In genomic region chr22:41478891-41479521, GRCh38 we compare ENCODE assay signal across 11 cellular contexts. TPM values are rescaled to one million over a fixed set of nuclear protein-coding genes. Genes with fewer than 3 reads are reported as not detected.
DNase-seq lines count a peak whose midpoint lies in the region; ATAC-seq and TF ChIP-seq lines count a peak whose summit lies in the region.
"Had no signal": no experiment of that assay in that cellular context is flagged by ENCODE, and none has a peak within 500 bp of the region (broad histone marks: within the 10 kb centered on the region; RNA-seq: fewer than 3 reads in every experiment).

No MANE protein-coding gene starts in this region.

- peaks cover 35% of the 10 kb centered on the region for H3K4me1 Mint-ChIP-seq in activated T-cell treated with anti-CD3 and anti-CD28 coated beads, Interleukin-2, amount 50 U/mL, for 72 hours (ENCODE audit: low read depth)

- WGBS in adrenal gland, 4 donors: 40 to 54% (median 43%) methylated on average over 6 to 7 of the region's 7 CpGs
- 56% methylated on average over 7 of the region's 7 CpGs for WGBS in liver
- 37 to 47% methylated on average over 7 of the region's 7 CpGs for WGBS in tibial nerve, 2 donors

- no peak overlapping the region for H3K4me3 Mint-ChIP-seq in activated T-cell treated with anti-CD3 and anti-CD28 coated beads, Interleukin-2, amount 50 U/mL, for 72 hours

- H3K27me3 ChIP-seq in adrenal gland (no peaks in the 10 kb centered on the region), liver (ENCODE audit: control insufficient read depth in 4 of 4, insufficient read depth in 4 of 4, low read length in 3 of 4) (no peaks in the 10 kb centered on the region), tibial nerve (no peaks in the 10 kb centered on the region), H7 (ENCODE audit: control insufficient read depth, insufficient read depth, low read length) (no peaks in the 10 kb centered on the region)

- H3K27ac Mint-ChIP-seq in activated T-cell treated with anti-CD3 and anti-CD28 coated beads, Interleukin-2, amount 50 U/mL, for 72 hours: no peak overlapping the region

- peaks cover 0 to under 1% of the 10 kb centered on the region in 2 donors for H3K36me3 Mint-ChIP-seq in activated T-cell treated with anti-CD3 and anti-CD28 coated beads, Interleukin-2, amount 50 U/mL, for 72 hours (ENCODE audit: insufficient read depth in 2 of 2)

- H3K4me3 ChIP-seq in adrenal gland: no peak overlapping the region
- H3K4me3 ChIP-seq in liver (ENCODE audit: low read depth in 1 of 3, low read length in 3 of 3): no peak overlapping the region
- no peak overlapping the region for H3K4me3 ChIP-seq in tibial nerve
- no peak overlapping the region for H3K4me3 ChIP-seq in H7 (ENCODE audit: insufficient read depth, low read depth, low read length)

- H3K9ac ChIP-seq in liver (ENCODE audit: low read depth in 1 of 2, low read length in 2 of 2): no peak overlapping the region

- intact Hi-C loops in adrenal gland (cut with DNase I): no loop called here

- peak; percentile 10 to 90 for TF ChIP-seq EP300 in tibial nerve (IDR thresholded peaks at IDR 0.05)

- H3K36me3 ChIP-seq in adrenal gland (replicated peaks in 1 of 2) (peaks cover 0 to 5% of the 10 kb centered on the region in 2 donors), liver (ENCODE audit: control insufficient read depth in 4 of 4, insufficient read depth in 3 of 4, low read depth in 1 of 4, low read length in 3 of 4) (peaks cover 0 to 2% (median 0%) of the 10 kb centered on the region in 4 donors), tibial nerve (no peaks in the 10 kb centered on the region), H7 (replicated peaks; ENCODE audit: control insufficient read depth, insufficient read depth, low read length) (no peaks in the 10 kb centered on the region)

- H3K27me3 Mint-ChIP-seq in activated T-cell treated with anti-CD3 and anti-CD28 coated beads, Interleukin-2, amount 50 U/mL, for 72 hours (ENCODE audit: low read depth): no peaks in the 10 kb centered on the region

- H3K4me1 ChIP-seq in adrenal gland (replicated peaks in 1 of 2) (peaks cover 34 to 46% of the 10 kb centered on the region in 2 donors), liver (ENCODE audit: control insufficient read depth in 4 of 4, insufficient read depth in 4 of 4, low read length in 3 of 4) (peaks cover 7 to 42% (median 38%) of the 10 kb centered on the region in 4 donors), tibial nerve (peaks cover 9 to 72% (median 59%) of the 10 kb centered on the region in 4 donors)

- peak in 1 of 2 donors; percentile 19 for TF ChIP-seq POLR2A in adrenal gland (IDR thresholded peaks at IDR 0.05)
- TF ChIP-seq POLR2A in tibial nerve (IDR thresholded peaks at IDR 0.05): no peak

- TF ChIP-seq CTCF in adrenal gland (IDR thresholded peaks at IDR 0.05) (no peak), liver (IDR thresholded peaks at IDR 0.05; ENCODE audit: low read depth, low read length, missing input control) (no peak), tibial nerve (IDR thresholded peaks at IDR 0.05) (no peak)

- ATAC-seq in activated T-cell treated with anti-CD3 and anti-CD28 coated beads, Interleukin-2, amount 50 U/mL, for 72 hours (replicated peaks in 1 of 2): peak; percentile 24 to 61
- ATAC-seq in GM19395 (IDR thresholded peaks at IDR 0.05; ENCODE audit: unreplicated experiment): no peak

- no peak for DNase-seq in activated T-cell treated with anti-CD3 and anti-CD28 coated beads, Interleukin-2, amount 50 U/mL, for 72 hours
- no peak for DNase-seq in activated T-cell treated with anti-CD3 and anti-CD28 coated beads, Interleukin-2, amount 50 U/mL, for 48 hours
- DNase-seq in adrenal gland (peak; percentile 66 to 91 (median 83)), tibial nerve (ENCODE audit: low spot score in 2 of 2) (peak; percentile 21 to 45), NAMALWA (ENCODE audit: low spot score) (no peak), H7 (no peak)
- DNase-seq: activated naive CD4-positive, alpha-beta T cell treated with Interleukin-2 at 50 U/mL for 16 hours; NCI-H510A had no signal

- TF ChIP-seq RAD21 in liver (IDR thresholded peaks at IDR 0.05): peak; percentile 26 to 51

- H3K27ac ChIP-seq in adrenal gland: peak overlapping the region; percentile 55 to 91 (median 77)
- peak overlapping the region; percentile 29 to 47 for H3K27ac ChIP-seq in liver (ENCODE audit: low read depth in 1 of 2, low read length in 2 of 2)
- H3K27ac ChIP-seq in tibial nerve: peak overlapping the region; percentile 73 to 95 (median 84)
- H3K27ac ChIP-seq: C4-2B had no signal

- H3K9me3 ChIP-seq in adrenal gland (replicated peaks in 1 of 3): no peaks in the 10 kb centered on the region
- no peaks in the 10 kb centered on the region for H3K9me3 ChIP-seq in liver (ENCODE audit: control insufficient read depth in 4 of 4, low read length in 3 of 4)
- no peaks in the 10 kb centered on the region for H3K9me3 ChIP-seq in tibial nerve

- H3K9me3 Mint-ChIP-seq in activated T-cell treated with anti-CD3 and anti-CD28 coated beads, Interleukin-2, amount 50 U/mL, for 72 hours: no peaks in the 10 kb centered on the region

TF ChIP-seq in liver, 16 proteins besides CTCF, POLR2A, EP300 and RAD21 (continues in another document):
- TF ChIP-seq RXRA (IDR thresholded peaks at IDR 0.05) (peak; percentile 91 to 94), JUND (IDR thresholded peaks at IDR 0.05) (peak; percentile 68 to 84), MAX (IDR thresholded peaks at IDR 0.05) (peak; percentile 89), YY1 (IDR thresholded peaks at IDR 0.05) (peak; percentile 72), TAF1 (conservative IDR thresholded peaks at IDR 0.05) (no peak), ZBTB33 (IDR thresholded peaks at IDR 0.05) (peak; percentile 69), HNF4A (conservative IDR thresholded peaks at IDR 0.05) (peak; percentile 82 to 87)
- TF ChIP-seq, protein P1, sequence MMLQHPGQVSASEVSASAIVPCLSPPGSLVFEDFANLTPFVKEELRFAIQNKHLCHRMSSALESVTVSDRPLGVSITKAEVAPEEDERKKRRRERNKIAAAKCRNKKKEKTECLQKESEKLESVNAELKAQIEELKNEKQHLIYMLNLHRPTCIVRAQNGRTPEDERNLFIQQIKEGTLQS (IDR thresholded peaks at IDR 0.05): peak; percentile 93

RNA-seq across cellular contexts. Expression of gene ACO2, which starts 10.1 kb away (rescaled TPM):
- 10 to 100 TPM; 73.3 to 74.9 TPM for total RNA-seq in activated T-cell treated with anti-CD3 and anti-CD28 coated beads, Interleukin-2, amount 50 U/mL, for 72 hours
- 100 to 1,000 TPM; 129 to 212 (median 151) TPM for total RNA-seq in adrenal gland
- 100 to 1,000 TPM in 1 of 3 donors, 10 to 100 TPM in 2; 35.5 to 135 (median 64.8) TPM for polyA plus RNA-seq in adrenal gland
- 10 to 100 TPM; 62.8 to 75.1 TPM for total RNA-seq in liver
- 10 to 100 TPM; 45.3 to 76.1 TPM for polyA plus RNA-seq in liver
- total RNA-seq in tibial nerve: 10 to 100 TPM; 69.9 to 91.1 (median 76.4) TPM
- 101 and 103 TPM in 2 replicates for total RNA-seq in H7 (2014; rRNA removed; shearing (Covaris generic))

RNA-seq across cellular contexts. Expression of gene PHF5A, which starts 10.5 kb away (rescaled TPM):
- 10 to 100 TPM; 69.2 to 77.4 TPM for total RNA-seq in activated T-cell treated with anti-CD3 and anti-CD28 coated beads, Interleukin-2, amount 50 U/mL, for 72 hours
- 10 to 100 TPM; 18.2 to 35.9 (median 27.1) TPM for total RNA-seq in adrenal gland
- polyA plus RNA-seq in adrenal gland: 10 to 100 TPM; 29.5 to 50.8 (median 38.4) TPM
- 10 to 100 TPM; 27.3 to 31.7 TPM for total RNA-seq in liver
- polyA plus RNA-seq in liver: 10 to 100 TPM; 15.8 to 19.1 TPM
- total RNA-seq in tibial nerve: 10 to 100 TPM; 32.6 to 51.5 (median 36.4) TPM
- 111 and 115 TPM in 2 replicates for total RNA-seq in H7 (2014; rRNA removed; shearing (Covaris generic))

RNA-seq across cellular contexts. Expression of gene TOB2, which starts 32.4 kb away (rescaled TPM):
- total RNA-seq in activated T-cell treated with anti-CD3 and anti-CD28 coated beads, Interleukin-2, amount 50 U/mL, for 72 hours: 10 to 100 TPM; 32.5 TPM
- total RNA-seq in adrenal gland (100 to 1,000 TPM in 1 of 8 donors, 10 to 100 TPM in 7; 36.2 to 117 (median 61.5) TPM), liver (10 to 100 TPM; 11.6 to 17.1 TPM), tibial nerve (10 to 100 TPM; 50.8 to 67.3 (median 56.9) TPM)
- polyA plus RNA-seq in adrenal gland (10 to 100 TPM; 14.7 to 24.1 (median 20.6) TPM), liver (10 to 100 TPM in 1 of 2 donors, 1 to 10 TPM in 1; 9.8 to 12.9 TPM)
- total RNA-seq in H7 (2014; rRNA removed; shearing (Covaris generic)): 31.7 and 33.1 TPM in 2 replicates

Comparison
In these comparisons a context has a peak if more than half of its experiments do, and no peak if none do; other contexts are left out.
1. DNase-seq: peak in adrenal gland (7 of 7) and tibial nerve (2 of 2); none in activated T-cell treated with anti-CD3 and anti-CD28 coated beads, Interleukin-2, amount 50 U/mL, for 72 hours (0 of 2), activated T-cell treated with anti-CD3 and anti-CD28 coated beads, Interleukin-2, amount 50 U/mL, for 48 hours (0 of 2), NAMALWA (single experiment) and H7 (single experiment).
2. Peak in every context shown above with its lines, with median percentiles within 50 percentile points of each other: H3K27ac ChIP-seq.